10 cellular contexts compared by ENCODE assay signal in genomic region chr12:6361834-6362233, GRCh38. TPM values are rescaled to one million over a fixed set of nuclear protein-coding genes. Genes with fewer than 3 reads are reported as not detected.
DNase-seq lines count a peak whose midpoint lies in the region; ATAC-seq lines count a peak whose summit lies in the region.
"Had no signal": no experiment of that assay in that cellular context is flagged by ENCODE, and none has a peak within 500 bp of the region (broad histone marks: within the 10 kb centered on the region; RNA-seq: fewer than 3 reads in every experiment).

No MANE protein-coding gene starts in this region.

- H3K18ac ChIP-seq in mesendoderm (ENCODE audit: low read length) = no peak overlapping the region

- no peaks in the 10 kb centered on the region for H3K4me1 ChIP-seq in mesendoderm (ENCODE audit: control insufficient read depth, low read depth, low read length)

- no peak overlapping the region for H2BK15ac ChIP-seq in mesendoderm (replicated peaks; ENCODE audit: low read depth)

- H3K27me3 ChIP-seq in mesendoderm (ENCODE audit: insufficient read depth, low read length, poor library complexity) = no peaks in the 10 kb centered on the region

- no peaks in the 10 kb centered on the region for H3K36me3 Mint-ChIP-seq in stimulated activated naive CD8-positive, alpha-beta T cell treated with anti-CD3 and anti-CD28 coated beads, Interleukin-15, Interleukin-2, amounts not matched to agents 100 ng/mL and 50 ng/mL, for 24 hours (ENCODE audit: low read depth)
- peaks cover 2% of the 10 kb centered on the region for H3K36me3 Mint-ChIP-seq in central memory CD8-positive, alpha-beta T cell (ENCODE audit: insufficient read depth)

- no peak for ATAC-seq in stimulated activated naive CD8-positive, alpha-beta T cell treated with anti-CD3 and anti-CD28 coated beads, Interleukin-15, Interleukin-2, amounts not matched to agents 100 U/mL and 50 U/mL, for 24 hours
- ATAC-seq in central memory CD8-positive, alpha-beta T cell (replicated peaks; ENCODE audit: extremely low read depth, poor library complexity, severe bottlenecking) = no peak
- ATAC-seq in HG03097 (IDR thresholded peaks at IDR 0.05; ENCODE audit: low FRiP score, unreplicated experiment) (no peak), HG03025 (IDR thresholded peaks at IDR 0.05; ENCODE audit: low FRiP score, unreplicated experiment) (no peak), HG02798 (IDR thresholded peaks at IDR 0.05; ENCODE audit: poor library complexity, unreplicated experiment) (no peak)

- no peak overlapping the region for H3K4ac ChIP-seq in mesendoderm (ENCODE audit: low read depth, low read length)

- H3K4me2 ChIP-seq in mesendoderm (ENCODE audit: low read length) = no peak overlapping the region

- H2BK5ac ChIP-seq in mesendoderm (ENCODE audit: low read length) = no peak overlapping the region

- H4K8ac ChIP-seq in mesendoderm (ENCODE audit: low read depth, low read length) = no peak overlapping the region

- no CpG with 5 or more reads among the region's 14 CpGs for WGBS in mesendoderm (ENCODE audit: extremely low coverage, insufficient coverage, low lambda C conversion rate)

- H3K9ac ChIP-seq in mesendoderm (ENCODE audit: low read length) = no peak overlapping the region

- peaks cover 2% of the 10 kb centered on the region for H3K36me3 ChIP-seq in mesendoderm (ENCODE audit: control insufficient read depth, insufficient read depth, low read length)

- no peak overlapping the region for H2AK5ac ChIP-seq in mesendoderm (ENCODE audit: low read length)

- DNase-seq in stimulated activated naive CD8-positive, alpha-beta T cell treated with anti-CD3 and anti-CD28 coated beads, Interleukin-15, Interleukin-2, amounts not matched to agents 100 U/mL and 50 U/mL, for 24 hours = no peak
- no peak for DNase-seq in central memory CD8-positive, alpha-beta T cell (ENCODE audit: low spot score in 2 of 2)
- no peak for DNase-seq in mesendoderm
- no peak for DNase-seq in stimulated activated CD4-positive, alpha-beta T cell treated with anti-CD3 and anti-CD28 coated beads, Interleukin-12 subunit alpha, Interleukin-12 subunit beta, amount 100 ng/mL, for 4 hours
- DNase-seq: NCI-H2171 treated with DMSO at 0.1 percent for 48 hours had no signal

- peak overlapping the region; percentile 6 for H3K4me3 Mint-ChIP-seq in stimulated activated naive CD8-positive, alpha-beta T cell treated with anti-CD3 and anti-CD28 coated beads, Interleukin-15, Interleukin-2, amounts not matched to agents 100 ng/mL and 50 ng/mL, for 24 hours
- H3K4me3 Mint-ChIP-seq in central memory CD8-positive, alpha-beta T cell = peak overlapping the region; percentile 24

- no peak overlapping the region for H3K23ac ChIP-seq in mesendoderm (ENCODE audit: low read length)

- H3K79me1 ChIP-seq in mesendoderm (ENCODE audit: low read length) = peaks cover 3% of the 10 kb centered on the region

- peaks cover 3% of the 10 kb centered on the region for H3K27me3 Mint-ChIP-seq in stimulated activated naive CD8-positive, alpha-beta T cell treated with anti-CD3 and anti-CD28 coated beads, Interleukin-15, Interleukin-2, amounts not matched to agents 100 ng/mL and 50 ng/mL, for 24 hours
- no peaks in the 10 kb centered on the region for H3K27me3 Mint-ChIP-seq in central memory CD8-positive, alpha-beta T cell

- no peaks in the 10 kb centered on the region for H3K9me3 Mint-ChIP-seq in stimulated activated naive CD8-positive, alpha-beta T cell treated with anti-CD3 and anti-CD28 coated beads, Interleukin-15, Interleukin-2, amounts not matched to agents 100 ng/mL and 50 ng/mL, for 24 hours
- H3K9me3 Mint-ChIP-seq in central memory CD8-positive, alpha-beta T cell = no peaks in the 10 kb centered on the region

- H3K27ac Mint-ChIP-seq in stimulated activated naive CD8-positive, alpha-beta T cell treated with anti-CD3 and anti-CD28 coated beads, Interleukin-15, Interleukin-2, amounts not matched to agents 100 ng/mL and 50 ng/mL, for 24 hours = no peak overlapping the region
- H3K27ac Mint-ChIP-seq in central memory CD8-positive, alpha-beta T cell (ENCODE audit: low read depth) = no peak overlapping the region

- H4K5ac ChIP-seq in mesendoderm (ENCODE audit: low read length) = no peak overlapping the region

- peaks cover 31% of the 10 kb centered on the region for H3K4me1 Mint-ChIP-seq in stimulated activated naive CD8-positive, alpha-beta T cell treated with anti-CD3 and anti-CD28 coated beads, Interleukin-15, Interleukin-2, amounts not matched to agents 100 ng/mL and 50 ng/mL, for 24 hours (ENCODE audit: low read depth)
- H3K4me1 Mint-ChIP-seq in central memory CD8-positive, alpha-beta T cell = peaks cover 27% of the 10 kb centered on the region

- H3K4me3 ChIP-seq in mesendoderm (ENCODE audit: low read length) = no peak overlapping the region

- no peaks in the 10 kb centered on the region for H3K79me2 ChIP-seq in mesendoderm (ENCODE audit: control insufficient read depth, insufficient read depth, low read length)

- H3K56ac ChIP-seq in mesendoderm (ENCODE audit: low read length) = peak overlapping the region; percentile 62

- no peak overlapping the region for H2BK120ac ChIP-seq in mesendoderm (ENCODE audit: low read depth, low read length)

- H3K27ac ChIP-seq in mesendoderm (ENCODE audit: low read depth, low read length) = no peak overlapping the region
- H3K27ac ChIP-seq: C4-2B had no signal

RNA-seq across cellular contexts. Expression of gene SCNN1A, which starts 13.5 kb away (rescaled TPM):
- polyA plus RNA-seq in mesendoderm (2013, experiment 1 of 2) = 71.7 TPM
- polyA plus RNA-seq in mesendoderm (2013, experiment 2 of 2) = 73.4 TPM

RNA-seq across cellular contexts. Expression of gene TNFRSF1A, which starts 20.0 kb away (rescaled TPM):
- polyA plus RNA-seq in mesendoderm (2013, experiment 1 of 2) = 87.0 TPM
- 84.9 TPM for polyA plus RNA-seq in mesendoderm (2013, experiment 2 of 2)

RNA-seq across cellular contexts. Expression of gene LTBR, which starts 22.1 kb away (rescaled TPM):
- polyA plus RNA-seq in mesendoderm (2013, experiment 1 of 2) = 16.5 TPM
- 15.5 TPM for polyA plus RNA-seq in mesendoderm (2013, experiment 2 of 2)

RNA-seq across cellular contexts. Expression of gene PLEKHG6, which starts 51.4 kb away (rescaled TPM):
- 23.2 TPM for polyA plus RNA-seq in mesendoderm (2013, experiment 1 of 2)
- polyA plus RNA-seq in mesendoderm (2013, experiment 2 of 2) = 22.0 TPM
